Comparison of ENCODE assay signal across 26 cellular contexts in the genomic region with DNA sequence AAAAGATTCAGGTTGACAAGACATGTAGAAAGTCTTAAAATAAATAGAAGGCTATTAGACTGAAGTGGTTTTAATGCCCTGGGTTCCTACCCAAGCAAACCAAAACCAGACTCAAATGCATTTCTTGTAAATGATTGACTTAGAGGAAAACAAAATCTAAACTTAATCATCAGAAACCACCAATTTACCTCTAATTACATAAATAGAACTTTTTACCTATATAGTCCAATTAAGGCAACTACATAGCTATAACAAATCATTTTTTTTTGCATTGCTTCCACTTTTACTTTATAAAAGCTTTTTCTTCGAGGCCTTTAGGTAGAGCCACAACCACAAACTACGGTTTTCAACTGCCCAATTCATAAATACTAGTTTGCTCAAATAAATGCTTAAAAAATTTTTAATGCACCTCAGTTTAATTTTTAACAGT.
DNase-seq lines count a peak whose midpoint lies in the region; ATAC-seq and TF ChIP-seq lines count a peak whose summit lies in the region.
"Had no signal": no experiment of that assay in that cellular context is flagged by ENCODE, and none has a peak within 500 bp of the region (broad histone marks: within the 10 kb centered on the region; RNA-seq: fewer than 3 reads in every experiment).

No MANE protein-coding gene starts in this region.

- H3K27me3 Mint-ChIP-seq in chondrocyte (ENCODE audit: low read depth), result no peaks in the 10 kb centered on the region
- H3K27me3 Mint-ChIP-seq: IgD-negative memory B cell; progenitor cell of endocrine pancreas; stimulated activated naive B cell treated with anti-CD40 and anti-IgM and Interleukin-4, amounts not matched to agents 10 μg/mL and 1 μg/mL and 100 μg/mL, for 72 hours had no signal

- no peaks in the 10 kb centered on the region for H3K36me3 Mint-ChIP-seq in chondrocyte (ENCODE audit: low read depth)
- H3K36me3 Mint-ChIP-seq: activated CD4-positive, alpha-beta memory T cell treated with anti-CD3 and anti-CD28 coated beads for 36 hours; IgD-negative memory B cell; stimulated activated naive B cell treated with anti-CD40 and anti-IgM and Interleukin-4, amounts not matched to agents 10 μg/mL and 1 μg/mL and 100 μg/mL, for 72 hours; WTC11 had no signal

- TF ChIP-seq CTCF in chondrocyte (IDR thresholded peaks at IDR 0.05), result no peak

- H3K9me3 Mint-ChIP-seq in chondrocyte (ENCODE audit: low read depth), result no peaks in the 10 kb centered on the region
- H3K9me3 Mint-ChIP-seq: activated CD4-positive, alpha-beta memory T cell treated with anti-CD3 and anti-CD28 coated beads for 36 hours; activated T-cell treated with anti-CD3 and anti-CD28 coated beads, Interleukin-2, amount 50 U/mL, for 24 hours; central memory CD8-positive, alpha-beta T cell; IgD-negative memory B cell; neural crest cell; stimulated activated naive B cell treated with anti-CD40 and anti-IgM and Interleukin-4, amounts not matched to agents 10 μg/mL and 1 μg/mL and 100 μg/mL, for 72 hours; WTC11 had no signal

- H3K4me1 Mint-ChIP-seq in chondrocyte (ENCODE audit: low read depth), result no peaks in the 10 kb centered on the region
- H3K4me1 Mint-ChIP-seq: central memory CD8-positive, alpha-beta T cell; IgD-negative memory B cell; neural crest cell; stimulated activated naive B cell treated with anti-CD40 and anti-IgM and Interleukin-4, amounts not matched to agents 10 μg/mL and 1 μg/mL and 100 μg/mL, for 72 hours; WTC11 had no signal

- H3K4me3 Mint-ChIP-seq in chondrocyte (ENCODE audit: unreplicated experiment), result no peak overlapping the region
- H3K4me3 Mint-ChIP-seq: activated CD4-positive, alpha-beta memory T cell treated with anti-CD3 and anti-CD28 coated beads for 36 hours; activated T-cell treated with anti-CD3 and anti-CD28 coated beads, Interleukin-2, amount 50 U/mL, for 24 hours; central memory CD8-positive, alpha-beta T cell; IgD-negative memory B cell; neural crest cell; stimulated activated naive B cell treated with anti-CD40 and anti-IgM and Interleukin-4, amounts not matched to agents 10 μg/mL and 1 μg/mL and 100 μg/mL, for 72 hours; WTC11 had no signal

- H3K27ac Mint-ChIP-seq in chondrocyte (ENCODE audit: unreplicated experiment), result no peak overlapping the region
- H3K27ac Mint-ChIP-seq: activated CD4-positive, alpha-beta memory T cell treated with anti-CD3 and anti-CD28 coated beads for 36 hours; activated T-cell treated with anti-CD3 and anti-CD28 coated beads, Interleukin-2, amount 50 U/mL, for 24 hours; IgD-negative memory B cell; progenitor cell of endocrine pancreas; stimulated activated naive B cell treated with anti-CD40 and anti-IgM and Interleukin-4, amounts not matched to agents 10 μg/mL and 1 μg/mL and 100 μg/mL, for 72 hours; WTC11 had no signal

- ATAC-seq in GM18867 (IDR thresholded peaks at IDR 0.05; ENCODE audit: unreplicated experiment) (peak; percentile 65), GM19463 (IDR thresholded peaks at IDR 0.05; ENCODE audit: unreplicated experiment) (peak; percentile 72), HG02759 (IDR thresholded peaks at IDR 0.05; ENCODE audit: unreplicated experiment) (peak; percentile 63), HG03354 (IDR thresholded peaks at IDR 0.05; ENCODE audit: poor library complexity, severe bottlenecking, unreplicated experiment) (peak; percentile 65)
- ATAC-seq: foreskin keratinocyte; stimulated activated naive B cell treated with anti-CD40 and anti-IgM and Interleukin-4, amounts not matched to agents 10 μg/mL and 1 μg/mL and 100 μg/mL, for 72 hours; WTC11 had no signal

- no peak for DNase-seq in activated CD8-positive, alpha-beta memory T cell treated with anti-CD3 and anti-CD28 coated beads, Interleukin-2, amount 50 U/mL, for 48 hours
- no peak for DNase-seq in NK-92 treated with Interleukin-12 subunit alpha and Interleukin-12 subunit beta, amount 100 ng/mL, for 24 hours (lab: John Stamatoyannopoulos, UW)
- DNase-seq in GM19238 (ENCODE audit: insufficient read length, low spot score) (no peak), chondrocyte (ENCODE audit: low spot score) (no peak)
- DNase-seq: activated CD4-positive, alpha-beta memory T cell treated with anti-CD3 and anti-CD28 coated beads for 36 hours; activated naive CD4-positive, alpha-beta T cell; activated T-cell treated with anti-CD3 and anti-CD28 coated beads, Interleukin-2, amount 50 U/mL, for 24 hours; amygdala; C1 segment of cervical spinal cord; Calu3; erythroblast; foreskin keratinocyte; MG63; NCI-H1436; stimulated activated naive B cell treated with anti-CD40 and anti-IgM and Interleukin-4, amounts not matched to agents 10 μg/mL and 1 μg/mL and 100 μg/mL, for 72 hours; T-helper 9 cell; thyroid gland had no signal
